25 cellular contexts compared by ENCODE assay signal in the genomic region with DNA sequence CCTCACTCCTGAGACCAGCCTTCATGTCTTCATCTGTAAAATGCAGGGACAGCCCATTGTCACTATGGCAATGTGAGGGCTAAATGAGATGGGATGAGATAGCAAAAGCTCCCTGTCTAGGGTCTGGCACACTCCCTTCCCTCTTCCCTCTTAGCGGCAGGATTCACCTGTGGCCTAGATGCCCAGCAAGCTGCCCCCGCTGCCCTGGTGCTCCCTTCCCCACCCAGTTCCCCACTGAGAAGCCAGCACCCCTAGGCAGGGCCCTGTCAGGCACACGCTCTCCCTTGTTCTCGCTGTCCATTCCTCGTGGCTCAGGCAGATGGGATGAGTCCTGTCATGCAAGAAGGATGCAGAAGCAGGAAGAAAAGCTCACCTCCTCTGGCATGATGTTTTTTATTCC. TPM values are rescaled to one million over a fixed set of nuclear protein-coding genes. Genes with fewer than 3 reads are reported as not detected.
DNase-seq lines count a peak whose midpoint lies in the region; ATAC-seq, FAIRE-seq and TF ChIP-seq lines count a peak whose summit lies in the region.
"Had no signal": no experiment of that assay in that cellular context is flagged by ENCODE, and none has a peak within 500 bp of the region (broad histone marks: within the 10 kb centered on the region; RNA-seq: fewer than 3 reads in every experiment).

No MANE protein-coding gene starts in this region.

- peak overlapping the region in 2 of 3 experiments; percentile 25 to 86 for H3K27ac Mint-ChIP-seq in nephron
- H3K27ac Mint-ChIP-seq: CD14-positive monocyte; CD8-positive, alpha-beta memory T cell had no signal

- H3K36me3 Mint-ChIP-seq in nephron (ENCODE audit: low read depth): no peaks in the 10 kb centered on the region
- H3K36me3 Mint-ChIP-seq: CD14-positive monocyte; CD4-positive, alpha-beta memory T cell; CD4-positive, CD25-positive, alpha-beta regulatory T cell; CD8-positive, alpha-beta memory T cell had no signal

- no peak for ATAC-seq in GM21381 (IDR thresholded peaks at IDR 0.05; ENCODE audit: unreplicated experiment)

- H3K27me3 ChIP-seq in bronchial epithelial cell (ENCODE audit: control insufficient read depth, insufficient read depth, low read length) (no peaks in the 10 kb centered on the region), stomach (peaks cover 0 to 15% (median 0%) of the 10 kb centered on the region in 3 donors)
- H3K27me3 ChIP-seq: BE2C had no signal

- no peaks in the 10 kb centered on the region for H3K36me3 ChIP-seq in bronchial epithelial cell (ENCODE audit: control insufficient read depth, insufficient read depth, low read length)
- no peaks in the 10 kb centered on the region for H3K36me3 ChIP-seq in stomach
- H3K36me3 ChIP-seq: BE2C, BLaER1 had no signal

- H3K4me3 ChIP-seq in bronchial epithelial cell (ENCODE audit: low read depth, low read length): no peak overlapping the region
- no peak overlapping the region for H3K4me3 ChIP-seq in stomach
- H3K4me3 ChIP-seq: BLaER1 had no signal

- no peak overlapping the region for H3K27ac ChIP-seq in stomach
- H3K27ac ChIP-seq: BLaER1 had no signal

- H3K4me3 Mint-ChIP-seq in nephron: no peak overlapping the region
- H3K4me3 Mint-ChIP-seq: CD14-positive monocyte; CD4-positive, alpha-beta memory T cell; CD4-positive, CD25-positive, alpha-beta regulatory T cell; CD8-positive, alpha-beta memory T cell had no signal

- peak; percentile 60 for FAIRE-seq in bronchial epithelial cell (lab: Jason Lieb, UNC)
- FAIRE-seq: A204.1, GM12891, GM19239 had no signal

- H3K27me3 Mint-ChIP-seq in nephron (ENCODE audit: low read depth): peaks cover 9% of the 10 kb centered on the region
- H3K27me3 Mint-ChIP-seq: CD4-positive, alpha-beta memory T cell; CD4-positive, CD25-positive, alpha-beta regulatory T cell had no signal

- TF ChIP-seq EP300 in stomach (IDR thresholded peaks at IDR 0.05): no peak

- no peaks in the 10 kb centered on the region for H3K4me1 ChIP-seq in stomach
- H3K4me1 ChIP-seq: BE2C, BLaER1 had no signal

- H3K9me3 ChIP-seq in stomach: peaks cover 0 to 5% (median 2%) of the 10 kb centered on the region in 4 donors
- H3K9me3 ChIP-seq: BE2C, BLaER1 had no signal

- WGBS in stomach, 5 donors: 74 to 96% (median 84%) methylated on average over 4 to 5 of the region's 5 CpGs

- peaks cover 24% of the 10 kb centered on the region for H3K9me3 Mint-ChIP-seq in nephron
- H3K9me3 Mint-ChIP-seq: CD4-positive, alpha-beta memory T cell; CD4-positive, CD25-positive, alpha-beta regulatory T cell; CD8-positive, alpha-beta memory T cell had no signal

- peaks cover 12% of the 10 kb centered on the region for H3K4me1 Mint-ChIP-seq in nephron
- H3K4me1 Mint-ChIP-seq: CD14-positive monocyte; CD4-positive, alpha-beta memory T cell; CD4-positive, CD25-positive, alpha-beta regulatory T cell; CD8-positive, alpha-beta memory T cell had no signal

- TF ChIP-seq CTCF in bronchial epithelial cell (IDR thresholded peaks at IDR 0.05; ENCODE audit: insufficient read depth, low read length, severe bottlenecking) (no peak), nephron (IDR thresholded peaks at IDR 0.05; ENCODE audit: unreplicated experiment in 3 of 3) (no peak), stomach (IDR thresholded peaks at IDR 0.05) (no peak)

- intact Hi-C loops in stomach (cut with DNase I; ENCODE audit: low total_unique reads): no loop called here

- DNase-seq in bronchial epithelial cell (ENCODE audit: low read depth): no peak
- DNase-seq in stomach: no peak
- DNase-seq in activated CD4-positive, alpha-beta T cell treated with anti-CD3 and anti-CD28 coated beads, Interleukin-2, amount 50 U/mL, for 48 hours: no peak
- DNase-seq: 8988T; ACHN; BE2C; C1 segment of cervical spinal cord; CD4-positive, alpha-beta memory T cell; CD4-positive, CD25-positive, alpha-beta regulatory T cell; CD8-positive, alpha-beta memory T cell; COR-L47; DMS 273 treated with DMSO at 0.1 percent for 48 hours; DMS153; DMS53; DMS79; DND-41; EL; GDM1 had no signal

- no peak for TF ChIP-seq POLR2A in stomach (IDR thresholded peaks at IDR 0.05)

RNA-seq across cellular contexts. Expression of gene PJA1, which starts 49.2 kb away (rescaled TPM):
- total RNA-seq in bronchial epithelial cell (52.6 and 55.5 TPM in 2 replicates), stomach (10 to 100 TPM in 3 of 5 donors, 1 to 10 TPM in 2; 1.7 to 41.4 (median 24.1) TPM)
- polyA plus RNA-seq in stomach: 10 to 100 TPM in 2 of 3 donors, 1 to 10 TPM in 1; 8.9 to 13.1 (median 10.8) TPM
